ENCODE assay signal across 17 cellular contexts in genomic region chr2:176682278-176682677, GRCh38.
DNase-seq lines count a peak whose midpoint lies in the region; ATAC-seq and TF ChIP-seq lines count a peak whose summit lies in the region.
"Had no signal": no experiment of that assay in that cellular context is flagged by ENCODE, and none has a peak within 500 bp of the region (broad histone marks: within the 10 kb centered on the region; RNA-seq: fewer than 3 reads in every experiment).

No MANE protein-coding gene starts in this region.

- H3K27ac ChIP-seq in SK-N-MC (peak overlapping the region; percentile 85), sigmoid colon (peak overlapping the region in 3 of 4 donors; percentile 61 to 70 (median 70)), SJCRH30 (no peak overlapping the region), RWPE1 (no peak overlapping the region)

- WGBS in sigmoid colon, 2 donors = 58 to 63% methylated on average over 3 of the region's 3 CpGs

- POLR2A ChIA-PET in RWPE1 (lab: Yijun Ruan, JAX; ENCODE audit: low non-redundant PET) = no interaction called here

- no peaks in the 10 kb centered on the region for H3K9me3 ChIP-seq in SK-N-MC (ENCODE audit: low read depth, low read length)
- H3K9me3 ChIP-seq in sigmoid colon = no peaks in the 10 kb centered on the region
- no peaks in the 10 kb centered on the region for H3K9me3 ChIP-seq in SJCRH30 (replicated peaks)
- H3K9me3 ChIP-seq: HAP-1 had no signal

- intact Hi-C loops in sigmoid colon (cut with DNase I) = no loop called here

- CTCF ChIA-PET in RWPE1 (lab: Yijun Ruan, JAX) = interaction anchor here (0.6 to 0.8 kb wide), 2 partner anchors 12 to 223 kb away, joined by 3 to 4 read pairs; no protein-coding TSS in a partner anchor

- peaks cover 0 to 20% (median 11%) of the 10 kb centered on the region in 4 donors for H3K4me1 ChIP-seq in sigmoid colon
- H3K4me1 ChIP-seq in SJCRH30 = no peaks in the 10 kb centered on the region
- H3K4me1 ChIP-seq: HAP-1 had no signal

- no peaks in the 10 kb centered on the region for H3K27me3 ChIP-seq in sigmoid colon
- H3K27me3 ChIP-seq in SJCRH30 = no peaks in the 10 kb centered on the region; the same call in 1 of the 2 replicates

- H3K4me3 ChIP-seq in SK-N-MC (peak overlapping the region; percentile 18; the same call in 1 of the 2 replicates), sigmoid colon (no peak overlapping the region), SJCRH30 (no peak overlapping the region)
- H3K4me3 ChIP-seq: HAP-1 had no signal

- TF ChIP-seq CTCF in sigmoid colon (IDR thresholded peaks at IDR 0.05) (no peak), RWPE1 (conservative IDR thresholded peaks at IDR 0.05; ENCODE audit: low read depth) (no peak)

- no peak for TF ChIP-seq POLR2A in sigmoid colon (IDR thresholded peaks at IDR 0.05)

- H3K36me3 ChIP-seq in SK-N-MC (ENCODE audit: insufficient read depth, low read length) (no peaks in the 10 kb centered on the region), sigmoid colon (no peaks in the 10 kb centered on the region), SJCRH30 (no peaks in the 10 kb centered on the region)
- H3K36me3 ChIP-seq: HAP-1 had no signal

- no peak for TF ChIP-seq EP300 in sigmoid colon (IDR thresholded peaks at IDR 0.05)

- H3K9ac ChIP-seq in SK-N-MC (ENCODE audit: insufficient read length) = peak overlapping the region; percentile 24

- DNase-seq in EH (ENCODE audit: low read depth) (peak; percentile 12), SK-N-MC (ENCODE audit: low read depth, low spot score) (no peak), fibroblast of the conjunctiva (ENCODE audit: low read depth) (peak; percentile 12), sigmoid colon (no peak), SJCRH30 (no peak), RWPE1 (ENCODE audit: low spot score) (no peak)
- DNase-seq: activated CD8-positive, alpha-beta T cell treated with anti-CD3 and anti-CD28 coated beads for 36 hours; activated naive CD8-positive, alpha-beta T cell treated with anti-CD3 and anti-CD28 coated beads, Interleukin-2, amount 10 ng/mL, durations not matched to agents 7 days and 5 days; endodermal cell; MV-4-11; natural killer cell; NCI-H2029 treated with DMSO at 0.1 percent for 48 hours; NCI-H748 treated with DMSO at 0.1 percent for 48 hours had no signal

- ATAC-seq in GM18498 (IDR thresholded peaks at IDR 0.05; ENCODE audit: unreplicated experiment) (no peak), HG03342 (IDR thresholded peaks at IDR 0.05; ENCODE audit: unreplicated experiment) (no peak)
- ATAC-seq: activated CD8-positive, alpha-beta T cell treated with anti-CD3 and anti-CD28 coated beads for 36 hours; natural killer cell; Panc1 had no signal

Comparison
In these comparisons a context has a peak if more than half of its experiments do, and no peak if none do; other contexts are left out.
1. DNase-seq: peak in EH (single experiment) and fibroblast of the conjunctiva (single experiment); none in SK-N-MC (single experiment), sigmoid colon (single experiment), SJCRH30 (0 of 2) and RWPE1 (single experiment).
2. H3K27ac ChIP-seq: peak in SK-N-MC (single experiment) and sigmoid colon (3 of 4); none in SJCRH30 (single experiment) and RWPE1 (single experiment).